Comparison of ENCODE assay signal across 13 cellular contexts in the genomic region with DNA sequence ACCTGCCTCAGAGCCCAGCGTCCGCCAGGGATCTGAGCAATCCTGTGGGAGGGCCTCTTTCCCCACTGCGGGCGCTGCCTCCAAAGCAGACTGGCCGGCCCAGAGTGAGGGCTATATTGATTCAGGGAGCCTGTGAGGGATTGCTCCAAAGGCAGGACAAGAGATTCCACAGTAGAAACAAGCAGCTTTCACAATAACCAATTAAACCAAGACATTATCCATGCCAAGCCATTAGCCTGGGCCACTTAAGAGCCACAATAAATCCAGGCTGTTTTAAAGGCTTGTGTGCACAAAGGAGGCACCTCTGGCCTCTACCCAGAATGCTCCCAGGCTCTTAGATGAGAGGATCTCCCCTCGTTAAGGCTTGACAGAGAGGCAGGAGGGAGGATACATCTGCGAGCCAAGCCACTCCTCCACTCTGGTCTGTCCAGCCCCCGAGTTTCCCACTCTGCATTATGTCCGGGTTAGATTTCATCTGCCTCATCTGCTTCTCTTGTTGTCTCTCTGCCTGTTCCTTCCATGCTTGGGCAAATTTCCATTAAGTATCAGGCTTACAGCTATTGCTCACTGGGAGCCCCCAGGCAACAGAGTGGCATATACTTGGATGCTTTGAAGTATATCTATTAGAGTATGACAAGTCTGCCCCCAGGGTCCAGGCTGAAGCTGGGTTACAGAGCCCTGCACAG.
A peak's percentile ranks its signal among the peaks of the same experiment; 100 is the strongest.
DNase-seq lines count a peak whose midpoint lies in the region; ATAC-seq and TF ChIP-seq lines count a peak whose summit lies in the region.
"Had no signal": no experiment of that assay in that cellular context is flagged by ENCODE, and none has a peak within 500 bp of the region (broad histone marks: within the 10 kb centered on the region; RNA-seq: fewer than 3 reads in every experiment).

No MANE protein-coding gene starts in this region.

- H3K4me1 ChIP-seq in foreskin keratinocyte, result no peaks in the 10 kb centered on the region
- H3K4me1 ChIP-seq: spleen had no signal

- DNase-seq in NCI-H82 (lab: John Stamatoyannopoulos, UW) (peak; percentile 57), NCI-H82 treated with DMSO at 0.1 percent for 48 hours (lab: John Stamatoyannopoulos, UW; ENCODE audit: unreplicated experiment) (no peak), SK-N-DZ (ENCODE audit: low spot score) (peak; percentile 79), foreskin keratinocyte (peak in 1 of 2 donors; percentile 54), substantia nigra (lab: John Stamatoyannopoulos, UW) (peak in 19 of 49 donors; percentile 5 to 58 (median 25)), posterior vena cava (ENCODE audit: low spot score) (no peak), H7 (no peak)
- DNase-seq in activated naive CD4-positive, alpha-beta T cell treated with anti-CD3 and anti-CD28 coated beads, Interleukin-2, amount 50 U/mL, for 16 hours, result no peak
- DNase-seq: dermis blood vessel endothelial cell; HCEC 1CT; MV-4-11; spleen; stimulated activated CD8-positive, alpha-beta memory T cell treated with anti-CD3 and anti-CD28 coated beads, Interleukin-4, amount 100 ng/mL, for 48 hours had no signal

- intact Hi-C loops in posterior vena cava (cut with DNase I), result no loop called here

- TF ChIP-seq CTCF in foreskin keratinocyte (conservative IDR thresholded peaks at IDR 0.05), result no peak

- peak; percentile 70 for ATAC-seq in foreskin keratinocyte

- H3K27me3 ChIP-seq in foreskin keratinocyte, result no peaks in the 10 kb centered on the region
- H3K27me3 ChIP-seq in H7 (ENCODE audit: control insufficient read depth, insufficient read depth, low read length), result no peaks in the 10 kb centered on the region
- H3K27me3 ChIP-seq: spleen had no signal

- H3K4me3 ChIP-seq in H7 (ENCODE audit: insufficient read depth, low read depth, low read length), result no peak overlapping the region
- H3K4me3 ChIP-seq: spleen had no signal

- H3K36me3 ChIP-seq in H7 (replicated peaks; ENCODE audit: control insufficient read depth, insufficient read depth, low read length), result no peaks in the 10 kb centered on the region
- H3K36me3 ChIP-seq: spleen had no signal

- H3K27ac ChIP-seq in foreskin keratinocyte, result no peak overlapping the region
- H3K27ac ChIP-seq in substantia nigra (ENCODE audit: low read depth, low read length, poor library complexity, severe bottlenecking), result peak overlapping the region; percentile 96
- H3K27ac ChIP-seq: spleen had no signal

Comparison
In these comparisons a context has a peak if more than half of its experiments do, and no peak if none do; other contexts are left out.
1. DNase-seq: peak in NCI-H82 (single experiment) and SK-N-DZ (single experiment); none in NCI-H82 treated with DMSO at 0.1 percent for 48 hours (single experiment), activated naive CD4-positive, alpha-beta T cell treated with anti-CD3 and anti-CD28 coated beads, Interleukin-2, amount 50 U/mL, for 16 hours (single experiment), posterior vena cava (single experiment) and H7 (single experiment).